ENCODE assay signal across 11 cellular contexts in genomic region chr12:67517181-67517887, GRCh38.
DNase-seq lines count a peak whose midpoint lies in the region; ATAC-seq, FAIRE-seq and TF ChIP-seq lines count a peak whose summit lies in the region.
"Had no signal": no experiment of that assay in that cellular context is flagged by ENCODE, and none has a peak within 500 bp of the region (broad histone marks: within the 10 kb centered on the region; RNA-seq: fewer than 3 reads in every experiment).

No MANE protein-coding gene starts in this region.

- peaks cover 23% of the 10 kb centered on the region for H3K27me3 Mint-ChIP-seq in astrocyte (ENCODE audit: low read depth, unreplicated experiment)

- no peaks in the 10 kb centered on the region for H3K36me3 Mint-ChIP-seq in astrocyte (ENCODE audit: low read depth, unreplicated experiment)

- H3K4me3 ChIP-seq in AG10803 (ENCODE audit: low read length), result no peak overlapping the region
- no peak overlapping the region for H3K4me3 ChIP-seq in astrocyte (ENCODE audit: insufficient read depth, low read depth, low read length)
- H3K4me3 ChIP-seq: BLaER1 treated with 17β-estradiol and CSF1 and Interleukin-3, amounts not matched to agents 10 nM and 100 nM had no signal

- peaks cover 5% of the 10 kb centered on the region for H3K4me1 ChIP-seq in astrocyte (ENCODE audit: insufficient read depth, low read length)

- no peak overlapping the region for H3K27ac Mint-ChIP-seq in astrocyte (ENCODE audit: unreplicated experiment)

- no peaks in the 10 kb centered on the region for H3K36me3 ChIP-seq in astrocyte (ENCODE audit: insufficient read depth, low read length)
- H3K36me3 ChIP-seq: BLaER1 treated with 17β-estradiol and CSF1 and Interleukin-3, amounts not matched to agents 10 nM and 100 nM had no signal

- TF ChIP-seq POLR2A in GM12892 (IDR thresholded peaks at IDR 0.05; ENCODE audit: low read depth, low read length), result no peak

- peaks cover 3% of the 10 kb centered on the region for H3K9me3 Mint-ChIP-seq in astrocyte (ENCODE audit: unreplicated experiment)

- no peaks in the 10 kb centered on the region for H3K79me2 ChIP-seq in astrocyte (ENCODE audit: insufficient read depth, low read length)

- H3K27me3 ChIP-seq in astrocyte (ENCODE audit: insufficient read depth, low read length), result peaks cover 2% of the 10 kb centered on the region
- H3K27me3 ChIP-seq: BLaER1 treated with 17β-estradiol and CSF1 and Interleukin-3, amounts not matched to agents 10 nM and 100 nM had no signal

- H2AFZ ChIP-seq in astrocyte (ENCODE audit: low read depth, low read length), result no peak overlapping the region

- H3K9me3 ChIP-seq in astrocyte (ENCODE audit: insufficient read depth, low read depth, low read length), result no peaks in the 10 kb centered on the region
- H3K9me3 ChIP-seq: BLaER1 treated with 17β-estradiol and CSF1 and Interleukin-3, amounts not matched to agents 10 nM and 100 nM had no signal

- no peak overlapping the region for H3K4me3 Mint-ChIP-seq in astrocyte (ENCODE audit: unreplicated experiment)

- no peak for ATAC-seq in GM21515 (IDR thresholded peaks at IDR 0.05; ENCODE audit: unreplicated experiment)

- peak; percentile 22 for DNase-seq in AG10803 (ENCODE audit: low read depth)
- peak; percentile 69 for DNase-seq in LoVo (ENCODE audit: low spot score)
- DNase-seq in astrocyte (ENCODE audit: low read depth), result peak; percentile 90
- peak; percentile 80 for DNase-seq in kidney tubule cell (ENCODE audit: low spot score)
- no peak for DNase-seq in NCI-H2227 treated with DMSO at 0.1 percent for 48 hours (lab: John Stamatoyannopoulos, UW)
- no peak for DNase-seq in NCI-H146 (lab: John Stamatoyannopoulos, UW)
- no peak for DNase-seq in GM12892 (ENCODE audit: insufficient read length)
- DNase-seq: activated CD4-positive, CD25-positive, alpha-beta regulatory T cell treated with anti-CD3 and anti-CD28 coated beads, Interleukin-2, amount 50 U/mL, for 72 hours had no signal

- peaks cover 1% of the 10 kb centered on the region for H3K4me1 Mint-ChIP-seq in astrocyte (ENCODE audit: low read depth, unreplicated experiment)

- H3K27ac ChIP-seq in astrocyte (ENCODE audit: low read depth, low read length), result no peak overlapping the region
- H3K27ac ChIP-seq: BLaER1 treated with 17β-estradiol and CSF1 and Interleukin-3, amounts not matched to agents 10 nM and 100 nM had no signal

- TF ChIP-seq CTCF in AG10803 (conservative IDR thresholded peaks at IDR 0.05; ENCODE audit: low read length) (no peak), astrocyte (IDR thresholded peaks at IDR 0.05; ENCODE audit: insufficient read depth, low read depth, low read length) (no peak)

- no peaks in the 10 kb centered on the region for H4K20me1 ChIP-seq in astrocyte (ENCODE audit: insufficient read depth, low read length)
- H4K20me1 ChIP-seq: BLaER1 treated with 17β-estradiol and CSF1 and Interleukin-3, amounts not matched to agents 10 nM and 100 nM had no signal

- peak overlapping the region; percentile 40 for H3K4me2 ChIP-seq in astrocyte (ENCODE audit: low read length)
- H3K4me2 ChIP-seq: BLaER1 treated with 17β-estradiol and CSF1 and Interleukin-3, amounts not matched to agents 10 nM and 100 nM had no signal

- FAIRE-seq in astrocyte (lab: Jason Lieb, UNC), result no peak
- no peak for FAIRE-seq in GM12892 (lab: Jason Lieb, UNC)
- FAIRE-seq: GM18507 had no signal

- no peak overlapping the region for H3K9ac ChIP-seq in astrocyte (ENCODE audit: low read length)
- H3K9ac ChIP-seq: BLaER1 treated with 17β-estradiol and CSF1 and Interleukin-3, amounts not matched to agents 10 nM and 100 nM had no signal

Comparison
In these comparisons a context has a peak if more than half of its experiments do, and no peak if none do; other contexts are left out.
1. DNase-seq: peak in AG10803 (single experiment), LoVo (single experiment), astrocyte (single experiment) and kidney tubule cell (single experiment); none in NCI-H2227 treated with DMSO at 0.1 percent for 48 hours (single experiment), NCI-H146 (single experiment) and GM12892 (single experiment).